In genomic region chr22:43142881-43143562, GRCh38 we compare ENCODE assay signal across 8 cellular contexts. TPM values are rescaled to one million over a fixed set of nuclear protein-coding genes. Genes with fewer than 3 reads are reported as not detected.
DNase-seq lines count a peak whose midpoint lies in the region; ATAC-seq and TF ChIP-seq lines count a peak whose summit lies in the region.

MCAT (minus strand) TSS chr22:43143398; CDS start chr22:43143348, 50 bp downstream.

- no peaks in the 10 kb centered on the region for H3K9me3 Mint-ChIP-seq in endothelial cell (ENCODE audit: unreplicated experiment)

- peaks cover 27% of the 10 kb centered on the region for H3K4me1 ChIP-seq in OCI-LY1 (ENCODE audit: insufficient read depth, low read length, severe bottlenecking)

- peak; percentile 72 for DNase-seq in HPDE6-E6E7 (ENCODE audit: extremely low spot score)
- peak; percentile 94 for DNase-seq in activated CD8-positive, alpha-beta memory T cell treated with anti-CD3 and anti-CD28 coated beads, Interleukin-2, amount 50 U/mL, for 48 hours
- DNase-seq in endothelial cell (ENCODE audit: low spot score): peak; percentile 69
- peak; percentile 86 for DNase-seq in midbrain (lab: John Stamatoyannopoulos, UW)
- DNase-seq in stimulated activated CD8-positive, alpha-beta memory T cell treated with anti-CD3 and anti-CD28 coated beads, Interleukin-15, amount 100 ng/mL, for 4 hours (ENCODE audit: low read depth in 2 of 2): peak; percentile 49 to 66

- peaks cover 34% of the 10 kb centered on the region for H3K36me3 ChIP-seq in OCI-LY1 (ENCODE audit: insufficient read depth, low read length)

- peak; percentile 72 for ATAC-seq in GM19395 (IDR thresholded peaks at IDR 0.05; ENCODE audit: unreplicated experiment)

- peaks cover 9% of the 10 kb centered on the region for H3K27me3 Mint-ChIP-seq in endothelial cell (ENCODE audit: unreplicated experiment)

- peak within 1 kb of the TSS; percentile 77 for H3K4me2 ChIP-seq in OCI-LY1 (ENCODE audit: low read length)

- H3K27ac ChIP-seq in C4-2B (peak within 1 kb of the TSS; percentile 90), OCI-LY1 (ENCODE audit: low read depth, low read length, poor library complexity, severe bottlenecking) (peak within 1 kb of the TSS; percentile 48)

- H3F3A ChIP-seq in OCI-LY1 (ENCODE audit: insufficient read depth, low read length): no peaks in the 10 kb centered on the region

- no peaks in the 10 kb centered on the region for H3K9me3 ChIP-seq in OCI-LY1 (ENCODE audit: low read length)

- H3K4me3 Mint-ChIP-seq in endothelial cell (ENCODE audit: unreplicated experiment): peak within 1 kb of the TSS; percentile 90

- peak within 1 kb of the TSS; percentile 81 for H3K9ac ChIP-seq in OCI-LY1 (ENCODE audit: low read length)

- no peaks in the 10 kb centered on the region for H3K9me2 ChIP-seq in OCI-LY1 (ENCODE audit: low read depth, low read length)

- peak within 1 kb of the TSS; percentile 95 for H3K4me3 ChIP-seq in OCI-LY1 (ENCODE audit: low read depth, low read length, poor library complexity, severe bottlenecking)

- peaks cover 4% of the 10 kb centered on the region for H3K4me1 Mint-ChIP-seq in endothelial cell (ENCODE audit: unreplicated experiment)

- H3K79me2 ChIP-seq in OCI-LY1 (ENCODE audit: insufficient read depth, low read length): peaks cover 3% of the 10 kb centered on the region; the same call in 1 of the 2 replicates

- peaks cover 5% of the 10 kb centered on the region for H3K36me3 Mint-ChIP-seq in endothelial cell (ENCODE audit: low read depth, unreplicated experiment)

- H3K27ac Mint-ChIP-seq in endothelial cell (ENCODE audit: unreplicated experiment): peak within 1 kb of the TSS; percentile 81

- H2AFZ ChIP-seq in OCI-LY1 (ENCODE audit: low read length): no peak within 1 kb of the TSS

- H3K27me3 ChIP-seq in OCI-LY1 (ENCODE audit: insufficient read depth, low read length): no peaks in the 10 kb centered on the region

- H4K20me1 ChIP-seq in OCI-LY1 (ENCODE audit: insufficient read depth, low read length): no peaks in the 10 kb centered on the region

- no peak for TF ChIP-seq CTCF in C4-2B (conservative IDR thresholded peaks at IDR 0.05)
- no peak for TF ChIP-seq CTCF in OCI-LY1 (IDR thresholded peaks at IDR 0.05; ENCODE audit: low read length)
- no peak for TF ChIP-seq CTCF in endothelial cell (IDR thresholded peaks at IDR 0.05; ENCODE audit: unreplicated experiment)

RNA-seq across cellular contexts. Expression of gene MCAT, which starts in this region (rescaled TPM):
- 10.3 TPM for total RNA-seq in endothelial cell (ENCODE audit: unreplicated experiment)

Comparison
In these comparisons a context has a peak if more than half of its experiments do, and no peak if none do; other contexts are left out.
1. Peak in every context shown above with its lines: DNase-seq, ATAC-seq, H3K4me3 ChIP-seq and H3K27ac ChIP-seq.